Comparison of ENCODE assay signal across 2 cellular contexts in the genomic region with DNA sequence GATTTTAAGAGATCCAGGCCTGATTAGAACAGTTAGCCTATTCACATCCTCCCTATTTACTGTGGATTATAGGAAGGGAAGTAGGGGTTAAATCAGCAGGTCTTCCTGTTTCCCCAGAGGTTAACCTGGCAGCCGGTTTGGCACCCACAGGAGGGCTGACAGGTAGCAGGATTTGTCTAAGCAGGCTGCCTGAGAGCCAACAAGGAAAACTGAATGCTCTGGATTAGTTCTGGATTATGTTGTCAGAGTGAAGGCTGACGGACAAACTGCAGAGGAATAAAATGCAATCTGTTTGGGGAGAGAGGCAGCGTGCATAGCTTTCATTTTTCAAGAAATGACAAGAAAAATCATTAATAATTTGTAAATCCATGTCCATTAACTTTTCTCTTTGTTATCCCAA.
TF ChIP-seq lines count a peak whose summit lies in the region.

No MANE protein-coding gene starts in this region.

TF ChIP-seq in GM23338, 12 proteins besides CTCF, POLR2A, EP300 and RAD21 (continued from another document):
- TF ChIP-seq, protein P1, sequence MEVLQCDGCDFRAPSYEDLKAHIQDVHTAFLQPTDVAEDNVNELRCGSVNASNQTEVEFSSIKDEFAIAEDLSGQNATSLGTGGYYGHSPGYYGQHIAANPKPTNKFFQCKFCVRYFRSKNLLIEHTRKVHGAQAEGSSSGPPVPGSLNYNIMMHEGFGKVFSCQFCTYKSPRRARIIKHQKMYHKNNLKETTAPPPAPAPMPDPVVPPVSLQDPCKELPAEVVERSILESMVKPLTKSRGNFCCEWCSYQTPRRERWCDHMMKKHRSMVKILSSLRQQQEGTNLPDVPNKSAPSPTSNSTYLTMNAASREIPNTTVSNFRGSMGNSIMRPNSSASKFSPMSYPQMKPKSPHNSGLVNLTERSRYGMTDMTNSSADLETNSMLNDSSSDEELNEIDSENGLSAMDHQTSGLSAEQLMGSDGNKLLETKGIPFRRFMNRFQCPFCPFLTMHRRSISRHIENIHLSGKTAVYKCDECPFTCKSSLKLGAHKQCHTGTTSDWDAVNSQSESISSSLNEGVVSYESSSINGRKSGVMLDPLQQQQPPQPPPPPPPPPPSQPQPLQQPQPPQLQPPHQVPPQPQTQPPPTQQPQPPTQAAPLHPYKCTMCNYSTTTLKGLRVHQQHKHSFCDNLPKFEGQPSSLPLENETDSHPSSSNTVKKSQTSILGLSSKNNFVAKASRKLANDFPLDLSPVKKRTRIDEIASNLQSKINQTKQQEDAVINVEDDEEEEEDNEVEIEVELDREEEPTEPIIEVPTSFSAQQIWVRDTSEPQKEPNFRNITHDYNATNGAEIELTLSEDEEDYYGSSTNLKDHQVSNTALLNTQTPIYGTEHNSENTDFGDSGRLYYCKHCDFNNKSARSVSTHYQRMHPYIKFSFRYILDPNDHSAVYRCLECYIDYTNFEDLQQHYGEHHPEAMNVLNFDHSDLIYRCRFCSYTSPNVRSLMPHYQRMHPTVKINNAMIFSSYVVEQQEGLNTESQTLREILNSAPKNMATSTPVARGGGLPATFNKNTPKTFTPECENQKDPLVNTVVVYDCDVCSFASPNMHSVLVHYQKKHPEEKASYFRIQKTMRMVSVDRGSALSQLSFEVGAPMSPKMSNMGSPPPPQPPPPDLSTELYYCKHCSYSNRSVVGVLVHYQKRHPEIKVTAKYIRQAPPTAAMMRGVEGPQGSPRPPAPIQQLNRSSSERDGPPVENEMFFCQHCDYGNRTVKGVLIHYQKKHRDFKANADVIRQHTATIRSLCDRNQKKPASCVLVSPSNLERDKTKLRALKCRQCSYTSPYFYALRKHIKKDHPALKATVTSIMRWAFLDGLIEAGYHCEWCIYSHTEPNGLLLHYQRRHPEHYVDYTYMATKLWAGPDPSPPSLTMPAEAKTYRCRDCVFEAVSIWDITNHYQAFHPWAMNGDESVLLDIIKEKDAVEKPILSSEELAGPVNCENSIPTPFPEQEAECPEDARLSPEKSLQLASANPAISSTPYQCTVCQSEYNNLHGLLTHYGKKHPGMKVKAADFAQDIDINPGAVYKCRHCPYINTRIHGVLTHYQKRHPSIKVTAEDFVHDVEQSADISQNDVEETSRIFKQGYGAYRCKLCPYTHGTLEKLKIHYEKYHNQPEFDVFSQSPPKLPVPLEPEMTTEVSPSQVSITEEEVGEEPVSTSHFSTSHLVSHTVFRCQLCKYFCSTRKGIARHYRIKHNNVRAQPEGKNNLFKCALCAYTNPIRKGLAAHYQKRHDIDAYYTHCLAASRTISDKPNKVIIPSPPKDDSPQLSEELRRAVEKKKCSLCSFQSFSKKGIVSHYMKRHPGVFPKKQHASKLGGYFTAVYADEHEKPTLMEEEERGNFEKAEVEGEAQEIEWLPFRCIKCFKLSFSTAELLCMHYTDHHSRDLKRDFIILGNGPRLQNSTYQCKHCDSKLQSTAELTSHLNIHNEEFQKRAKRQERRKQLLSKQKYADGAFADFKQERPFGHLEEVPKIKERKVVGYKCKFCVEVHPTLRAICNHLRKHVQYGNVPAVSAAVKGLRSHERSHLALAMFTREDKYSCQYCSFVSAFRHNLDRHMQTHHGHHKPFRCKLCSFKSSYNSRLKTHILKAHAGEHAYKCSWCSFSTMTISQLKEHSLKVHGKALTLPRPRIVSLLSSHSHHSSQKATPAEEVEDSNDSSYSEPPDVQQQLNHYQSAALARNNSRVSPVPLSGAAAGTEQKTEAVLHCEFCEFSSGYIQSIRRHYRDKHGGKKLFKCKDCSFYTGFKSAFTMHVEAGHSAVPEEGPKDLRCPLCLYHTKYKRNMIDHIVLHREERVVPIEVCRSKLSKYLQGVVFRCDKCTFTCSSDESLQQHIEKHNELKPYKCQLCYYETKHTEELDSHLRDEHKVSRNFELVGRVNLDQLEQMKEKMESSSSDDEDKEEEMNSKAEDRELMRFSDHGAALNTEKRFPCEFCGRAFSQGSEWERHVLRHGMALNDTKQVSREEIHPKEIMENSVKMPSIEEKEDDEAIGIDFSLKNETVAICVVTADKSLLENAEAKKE (CRISPR knock-in tag; IDR thresholded peaks at IDR 0.05) = no peak
- no peak for TF ChIP-seq EZH2phosphoT487 (IDR thresholded peaks at IDR 0.05; ENCODE audit: unreplicated experiment)
- no peak for TF ChIP-seq EZH2 (IDR thresholded peaks at IDR 0.05; ENCODE audit: low read depth, unreplicated experiment)
- TF ChIP-seq STAT1 (IDR thresholded peaks at IDR 0.05; ENCODE audit: unreplicated experiment) = no peak
TF ChIP-seq in GM23338: peak in this region for 0.

TF ChIP-seq in neural cell, 6 proteins besides CTCF, POLR2A, EP300 and RAD21 (continued from another document):
- TF ChIP-seq SMC3 (conservative IDR thresholded peaks at IDR 0.05; ENCODE audit: poor library complexity) = no peak
TF ChIP-seq in neural cell: peak in this region for 2.
